1 cellular context compared by ENCODE assay signal in the genomic region with DNA sequence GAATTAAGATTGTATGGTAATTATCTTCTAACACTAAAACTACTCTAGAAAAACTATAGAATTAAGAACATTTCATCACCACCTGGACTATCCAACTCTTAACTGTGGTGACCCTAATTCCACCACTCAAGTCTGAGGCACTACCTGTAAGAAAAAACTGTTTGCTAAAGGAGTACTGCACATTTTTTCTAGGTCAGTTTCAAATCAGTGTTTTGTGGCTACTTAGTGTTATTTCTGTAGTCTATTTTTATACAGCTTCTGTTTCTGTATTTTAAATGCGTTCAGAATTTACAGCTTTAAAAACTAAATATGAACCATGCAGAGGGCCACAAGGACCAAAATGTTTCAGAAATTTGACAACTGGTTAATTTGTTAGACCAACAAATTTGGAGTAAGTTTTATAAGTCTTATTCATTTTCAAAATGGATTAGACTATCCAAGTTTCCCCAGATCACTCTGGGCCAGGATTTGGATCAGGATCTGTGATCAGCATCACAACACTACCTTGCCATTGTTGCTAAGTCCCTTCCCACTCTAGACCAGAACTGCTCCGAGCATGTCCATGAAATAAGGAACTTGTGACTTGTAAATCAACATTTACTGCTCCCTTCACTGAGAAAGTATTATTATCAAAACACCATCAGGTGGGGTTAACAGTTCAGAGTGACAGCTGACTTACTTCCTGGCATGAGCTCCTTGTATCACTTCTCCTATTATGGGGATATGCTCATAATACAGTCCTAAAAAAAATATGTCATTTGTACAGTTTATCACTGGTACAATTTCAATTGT.
TF ChIP-seq lines count a peak whose summit lies in the region.

No MANE protein-coding gene starts in this region.

TF ChIP-seq in HEK293, 187 proteins besides CTCF, POLR2A, EP300 and RAD21 (continued from another document):
- peak; percentile 55 for TF ChIP-seq ZBTB17 (tag by site-specific recombination; IDR thresholded peaks at IDR 0.05)
- TF ChIP-seq TCF7L2 (IDR thresholded peaks at IDR 0.05; ENCODE audit: borderline replicate concordance, low read depth, low read length) = no peak
TF ChIP-seq in HEK293: peak in this region for 1.
